Comparison of ENCODE assay signal across 15 cellular contexts in the genomic region with DNA sequence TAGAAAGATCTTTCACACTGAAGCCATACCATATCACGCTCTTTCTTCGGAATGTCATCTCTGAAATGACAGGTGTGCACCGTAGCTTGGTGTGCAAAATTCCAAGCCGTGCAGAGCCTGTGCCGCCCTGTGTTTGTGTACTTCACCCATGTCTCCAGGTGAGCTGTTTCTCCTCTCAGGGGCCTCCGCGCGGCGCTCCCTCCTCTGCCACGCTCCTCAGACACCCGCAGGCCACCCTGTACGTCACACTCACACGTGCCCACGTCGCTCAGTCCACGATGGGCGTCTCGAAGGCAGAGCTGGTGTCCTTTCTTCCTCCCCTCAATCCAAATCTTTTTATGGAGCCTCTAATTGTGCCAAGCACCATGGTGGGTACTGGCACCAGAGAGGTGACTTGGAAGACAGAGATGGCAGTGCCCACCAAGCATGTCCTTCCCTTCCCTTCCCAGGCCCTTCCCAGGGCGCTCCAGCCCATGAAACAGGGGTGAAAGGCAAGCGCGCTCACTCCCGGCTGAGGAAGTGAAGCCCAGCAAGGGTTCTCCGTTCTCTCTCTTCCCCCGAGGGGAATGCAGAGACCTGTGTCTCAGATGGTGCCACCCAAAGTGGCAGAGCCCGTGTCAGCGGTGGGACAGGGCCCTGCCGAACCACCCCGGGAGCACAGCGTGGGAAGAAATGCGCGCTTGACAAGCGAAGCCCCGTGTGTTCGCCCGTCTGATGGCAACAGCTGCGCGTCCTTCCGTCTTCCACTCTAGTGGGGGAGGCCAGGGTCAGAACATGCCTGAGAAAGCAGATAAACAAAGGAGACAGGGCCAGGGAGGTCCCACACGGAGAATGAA.
DNase-seq lines count a peak whose midpoint lies in the region; ATAC-seq and TF ChIP-seq lines count a peak whose summit lies in the region.
"Had no signal": no experiment of that assay in that cellular context is flagged by ENCODE, and none has a peak within 500 bp of the region (broad histone marks: within the 10 kb centered on the region; RNA-seq: fewer than 3 reads in every experiment).

No MANE protein-coding gene starts in this region.

- peak overlapping the region; percentile 68 for H2AK5ac ChIP-seq in neuronal stem cell (ENCODE audit: low read depth, low read length)

- H2BK120ac ChIP-seq in neuronal stem cell (ENCODE audit: low read depth, low read length) = no peak overlapping the region

- TF ChIP-seq CTCF in vagina (IDR thresholded peaks at IDR 0.05) = no peak
- TF ChIP-seq CTCF in Calu3 (IDR thresholded peaks at IDR 0.05; ENCODE audit: unreplicated experiment) = no peak

- H2AFZ ChIP-seq in neuronal stem cell (ENCODE audit: low read length) = no peak overlapping the region

- H3K9ac ChIP-seq in neuronal stem cell (ENCODE audit: low read depth, low read length, poor library complexity) = peak overlapping the region; percentile 27

- no peak for TF ChIP-seq POLR2A in vagina (IDR thresholded peaks at IDR 0.05)

- peak; percentile 14 for DNase-seq in DMS79 (lab: John Stamatoyannopoulos, UW)
- DNase-seq in DMS79 treated with DMSO at 0.1 percent for 48 hours (lab: John Stamatoyannopoulos, UW) = peak; percentile 29
- DNase-seq in islet precursor cell = peak; percentile 33
- DNase-seq in neuronal stem cell (ENCODE audit: low spot score) = no peak
- no peak for DNase-seq in vagina (ENCODE audit: extremely low spot score in 2 of 2)
- no peak for DNase-seq in Calu3
- DNase-seq: C1 segment of cervical spinal cord; CD4-positive, alpha-beta memory T cell; COR-L47; DMS153; GF-D8; GOT3; HCEC 1CT had no signal

- H3K9me3 ChIP-seq in neuronal stem cell (replicated peaks in 1 of 2; ENCODE audit: control insufficient read depth in 2 of 2, insufficient read depth in 1 of 2, low read depth in 1 of 2, low read length in 2 of 2) = peaks cover 0 to 3% of the 10 kb centered on the region in 2 donors
- H3K9me3 ChIP-seq in vagina = no peaks in the 10 kb centered on the region

- no peak overlapping the region for H3K27ac Mint-ChIP-seq in Calu3 (ENCODE audit: unreplicated experiment)

- BruUV-seq in Calu3 (replicated peaks; lab: Mats Ljungman, UMichigan) = no TSS peak

- peak overlapping the region; percentile 15 for H3K18ac ChIP-seq in neuronal stem cell (ENCODE audit: low read length)

- H3K23ac ChIP-seq in neuronal stem cell (ENCODE audit: low read depth, low read length, poor library complexity) = no peak overlapping the region

- H4K8ac ChIP-seq in neuronal stem cell (ENCODE audit: low read depth, low read length) = no peak overlapping the region

- ATAC-seq in HG02798 (IDR thresholded peaks at IDR 0.05; ENCODE audit: poor library complexity, unreplicated experiment) (no peak), HG02588 (IDR thresholded peaks at IDR 0.05; ENCODE audit: unreplicated experiment) (no peak)

- H3K36me3 Mint-ChIP-seq in Calu3 (ENCODE audit: insufficient read depth, unreplicated experiment) = no peaks in the 10 kb centered on the region
- H3K36me3 Mint-ChIP-seq: CD4-positive, alpha-beta memory T cell had no signal

- H2BK15ac ChIP-seq in neuronal stem cell (ENCODE audit: low read length) = peak overlapping the region; percentile 46

- no peak overlapping the region for H3K4ac ChIP-seq in neuronal stem cell (ENCODE audit: low read length)

- no peak overlapping the region for H3K4me2 ChIP-seq in neuronal stem cell (ENCODE audit: insufficient read depth, low read length, poor library complexity, severe bottlenecking)

- H3K27ac ChIP-seq in neuronal stem cell (replicated peaks; ENCODE audit: low read length) (no peak overlapping the region), vagina (no peak overlapping the region)

- intact Hi-C loops in vagina (cut with DNase I) (no loop called here), Calu3 (cut with micrococcal nuclease; ENCODE audit: unreplicated experiment) (no loop called here)

- H3K4me3 Mint-ChIP-seq in Calu3 (ENCODE audit: low read depth, unreplicated experiment) = no peak overlapping the region
- H3K4me3 Mint-ChIP-seq: CD4-positive, alpha-beta memory T cell had no signal

- H3K4me1 Mint-ChIP-seq in Calu3 (ENCODE audit: low read depth, unreplicated experiment) = no peaks in the 10 kb centered on the region
- H3K4me1 Mint-ChIP-seq: CD4-positive, alpha-beta memory T cell had no signal

- no peak overlapping the region for H3K14ac ChIP-seq in neuronal stem cell (ENCODE audit: low read length)

- no peak overlapping the region for H3K4me3 ChIP-seq in neuronal stem cell (ENCODE audit: low read length in 2 of 2)
- no peak overlapping the region for H3K4me3 ChIP-seq in vagina

- H3K27me3 ChIP-seq in neuronal stem cell (ENCODE audit: control insufficient read depth in 3 of 3, insufficient read depth in 3 of 3, low read depth in 1 of 3, low read length in 3 of 3) (peaks cover 0 to 2% (median 0%) of the 10 kb centered on the region in 3 experiments), vagina (no peaks in the 10 kb centered on the region)

- peaks cover 16% of the 10 kb centered on the region for H3K27me3 Mint-ChIP-seq in Calu3 (ENCODE audit: unreplicated experiment)
- H3K27me3 Mint-ChIP-seq: CD4-positive, alpha-beta memory T cell had no signal

- H3K9me3 Mint-ChIP-seq in Calu3 (ENCODE audit: low read depth, unreplicated experiment) = no peaks in the 10 kb centered on the region
- H3K9me3 Mint-ChIP-seq: CD4-positive, alpha-beta memory T cell had no signal

- H3K4me1 ChIP-seq in neuronal stem cell (ENCODE audit: control insufficient read depth in 2 of 2, insufficient read depth in 1 of 2, low read depth in 1 of 2, low read length in 2 of 2) (peaks cover 0 to 7% of the 10 kb centered on the region in 2 donors), vagina (no peaks in the 10 kb centered on the region)

- peak overlapping the region; percentile 73 for H2BK5ac ChIP-seq in neuronal stem cell (ENCODE audit: low read length)

- H4K91ac ChIP-seq in neuronal stem cell (ENCODE audit: low read depth, low read length, poor library complexity) = no peak overlapping the region

- CTCF ChIA-PET in Calu3 (lab: Charles Lee) = no interaction called here

- no peaks in the 10 kb centered on the region for H3K79me1 ChIP-seq in neuronal stem cell (ENCODE audit: low read depth, low read length)

- no peaks in the 10 kb centered on the region for H3K36me3 ChIP-seq in neuronal stem cell (replicated peaks in 1 of 2; ENCODE audit: control insufficient read depth in 2 of 2, insufficient read depth in 2 of 2, low read length in 2 of 2)
- H3K36me3 ChIP-seq in vagina = no peaks in the 10 kb centered on the region

- no CpG with 5 or more reads among the region's 39 CpGs for WGBS in neuronal stem cell (ENCODE audit: extremely low coverage in 2 of 2, insufficient read length in 2 of 2, insufficient replicate concordance in 1 of 2), 2 donors

- no peak overlapping the region for H2BK12ac ChIP-seq in neuronal stem cell (ENCODE audit: low read length)

Comparison
In these comparisons a context has a peak if more than half of its experiments do, and no peak if none do; other contexts are left out.
1. DNase-seq: peak in DMS79 (single experiment), DMS79 treated with DMSO at 0.1 percent for 48 hours (single experiment) and islet precursor cell (single experiment); none in neuronal stem cell (single experiment), vagina (0 of 2) and Calu3 (single experiment).